In the genomic region with DNA sequence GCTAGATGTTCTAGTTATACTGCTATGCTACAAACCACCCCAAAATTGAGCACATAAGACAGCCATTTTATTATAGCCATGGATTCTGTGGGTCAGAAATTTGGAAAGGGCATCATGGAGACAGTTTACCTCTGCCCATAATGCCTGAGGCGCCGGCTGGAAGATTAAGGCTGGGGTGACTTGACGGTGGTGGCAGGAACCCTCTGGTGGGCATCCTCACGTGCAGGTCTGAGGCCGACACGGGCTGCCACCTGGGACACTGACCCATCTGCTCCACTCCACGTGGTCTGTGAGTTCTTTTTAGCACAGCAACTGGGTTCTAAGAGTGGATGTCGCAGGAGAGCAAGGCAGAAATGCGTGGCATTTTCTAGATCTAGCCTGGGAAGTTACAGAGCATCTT, we compare ENCODE assay signal across 25 cellular contexts. TPM values are rescaled to one million over a fixed set of nuclear protein-coding genes. Genes with fewer than 3 reads are reported as not detected.
DNase-seq lines count a peak whose midpoint lies in the region; ATAC-seq and TF ChIP-seq lines count a peak whose summit lies in the region.
"Had no signal": no experiment of that assay in that cellular context is flagged by ENCODE, and none has a peak within 500 bp of the region (broad histone marks: within the 10 kb centered on the region; RNA-seq: fewer than 3 reads in every experiment).

No MANE protein-coding gene starts in this region.

- H3K4me3 ChIP-seq in hepatocyte, result no peak overlapping the region
- H3K4me3 ChIP-seq: GM23248, PC-9, SJCRH30 had no signal

- peaks cover 4% of the 10 kb centered on the region for H3K27me3 Mint-ChIP-seq in activated CD4-positive, alpha-beta T cell treated with anti-CD3 and anti-CD28 coated beads, Interleukin-2, amount 10 ng/mL, durations not matched to agents 24 days and 14 days
- H3K27me3 Mint-ChIP-seq in activated CD4-positive, alpha-beta memory T cell treated with anti-CD3 and anti-CD28 coated beads for 36 hours, result peaks cover 3% of the 10 kb centered on the region
- H3K27me3 Mint-ChIP-seq in type B pancreatic cell, result peaks cover 20% of the 10 kb centered on the region

- no peak overlapping the region for H3K27ac Mint-ChIP-seq in activated CD4-positive, alpha-beta T cell treated with anti-CD3 and anti-CD28 coated beads, Interleukin-2, amount 10 ng/mL, durations not matched to agents 24 days and 14 days
- no peak overlapping the region for H3K27ac Mint-ChIP-seq in activated CD4-positive, alpha-beta memory T cell treated with anti-CD3 and anti-CD28 coated beads for 36 hours
- no peak overlapping the region for H3K27ac Mint-ChIP-seq in type B pancreatic cell
- H3K27ac Mint-ChIP-seq: CD8-positive, alpha-beta memory T cell had no signal

- 82% methylated on average over 9 of the region's 9 CpGs for WGBS in hepatocyte (ENCODE audit: low lambda C conversion rate, missing lambda C conversion rate)

- POLR2A ChIA-PET in activated CD4-positive, alpha-beta memory T cell treated with anti-CD3 and anti-CD28 coated beads for 36 hours (lab: Charles Lee), result interaction anchor here (2.2 kb wide), 1 partner anchor 170 kb away, joined by 6 read pairs; no protein-coding TSS in a partner anchor

- no peaks in the 10 kb centered on the region for H3K79me2 ChIP-seq in hepatocyte

- no peaks in the 10 kb centered on the region for H4K20me1 ChIP-seq in hepatocyte (ENCODE audit: insufficient read depth, poor library complexity, severe bottlenecking)

- peak; percentile 43 for DNase-seq in activated CD4-positive, alpha-beta T cell treated with anti-CD3 and anti-CD28 coated beads, Interleukin-2, amount 10 ng/mL, durations not matched to agents 24 days and 14 days
- no peak for DNase-seq in activated CD4-positive, alpha-beta T cell treated with anti-CD3 and anti-CD28 coated beads for 4 hours
- peak; percentile 4 for DNase-seq in activated CD4-positive, alpha-beta memory T cell treated with anti-CD3 and anti-CD28 coated beads for 36 hours
- DNase-seq in hepatocyte (ENCODE audit: low spot score) (no peak), type B pancreatic cell (ENCODE audit: extremely low spot score, unreplicated experiment) (peak; percentile 57), DMS 273 treated with DMSO at 0.1 percent for 48 hours (lab: John Stamatoyannopoulos, UW) (no peak)
- DNase-seq: BE2C; CD8-positive, alpha-beta memory T cell; DMS79 treated with DMSO at 0.1 percent for 48 hours; GF-D8; GM23248; H7; NCI-H2029; NCI-H446; NCI-H524 treated with DMSO at 0.1 percent for 48 hours; NCI-H82; PC-9; SJCRH30 had no signal

- H3K4me1 ChIP-seq in hepatocyte (ENCODE audit: insufficient read depth), result peaks cover 24% of the 10 kb centered on the region
- H3K4me1 ChIP-seq: BE2C, SJCRH30 had no signal

- CTCF ChIA-PET in activated CD4-positive, alpha-beta memory T cell treated with anti-CD3 and anti-CD28 coated beads for 36 hours (lab: Charles Lee), result interaction anchor here (1.0 to 22.0 kb wide), 6 partner anchors 9 to 227 kb away, joined by 3 to 1143 read pairs (median 10); no protein-coding TSS in a partner anchor

- no peaks in the 10 kb centered on the region for H3K9me3 Mint-ChIP-seq in activated CD4-positive, alpha-beta T cell treated with anti-CD3 and anti-CD28 coated beads, Interleukin-2, amount 10 ng/mL, durations not matched to agents 24 days and 14 days
- no peaks in the 10 kb centered on the region for H3K9me3 Mint-ChIP-seq in activated CD4-positive, alpha-beta memory T cell treated with anti-CD3 and anti-CD28 coated beads for 36 hours
- no peaks in the 10 kb centered on the region for H3K9me3 Mint-ChIP-seq in type B pancreatic cell
- H3K9me3 Mint-ChIP-seq: CD14-positive monocyte; CD8-positive, alpha-beta memory T cell; IgD-negative memory B cell had no signal

- H3K27me3 ChIP-seq in hepatocyte, result no peaks in the 10 kb centered on the region
- H3K27me3 ChIP-seq: BE2C had no signal

- TF ChIP-seq CTCF in hepatocyte (IDR thresholded peaks at IDR 0.05; ENCODE audit: poor library complexity), result no peak
- no peak for TF ChIP-seq CTCF in type B pancreatic cell (conservative IDR thresholded peaks at IDR 0.05)

- peaks cover 12% of the 10 kb centered on the region for H3K4me1 Mint-ChIP-seq in activated CD4-positive, alpha-beta T cell treated with anti-CD3 and anti-CD28 coated beads, Interleukin-2, amount 10 ng/mL, durations not matched to agents 24 days and 14 days
- peaks cover 12% of the 10 kb centered on the region for H3K4me1 Mint-ChIP-seq in activated CD4-positive, alpha-beta memory T cell treated with anti-CD3 and anti-CD28 coated beads for 36 hours (ENCODE audit: low read depth)
- no peaks in the 10 kb centered on the region for H3K4me1 Mint-ChIP-seq in type B pancreatic cell (ENCODE audit: unreplicated experiment)

- no peaks in the 10 kb centered on the region for H3K36me3 ChIP-seq in hepatocyte (replicated peaks; ENCODE audit: insufficient read depth, low read depth)
- H3K36me3 ChIP-seq: BE2C, SJCRH30 had no signal

- H2AFZ ChIP-seq in hepatocyte, result no peak overlapping the region
- H2AFZ ChIP-seq: GM23248, PC-9 had no signal

- ATAC-seq in HG02610 (IDR thresholded peaks at IDR 0.05; ENCODE audit: unreplicated experiment) (no peak), HG02884 (IDR thresholded peaks at IDR 0.05; ENCODE audit: unreplicated experiment) (no peak)
- ATAC-seq: Right ventricle myocardium inferior had no signal

- no peaks in the 10 kb centered on the region for H3K36me3 Mint-ChIP-seq in activated CD4-positive, alpha-beta T cell treated with anti-CD3 and anti-CD28 coated beads, Interleukin-2, amount 10 ng/mL, durations not matched to agents 24 days and 14 days (ENCODE audit: low read depth)
- no peaks in the 10 kb centered on the region for H3K36me3 Mint-ChIP-seq in activated CD4-positive, alpha-beta memory T cell treated with anti-CD3 and anti-CD28 coated beads for 36 hours
- no peaks in the 10 kb centered on the region for H3K36me3 Mint-ChIP-seq in type B pancreatic cell
- H3K36me3 Mint-ChIP-seq: CD14-positive monocyte; CD8-positive, alpha-beta memory T cell; IgD-negative memory B cell had no signal

- no peaks in the 10 kb centered on the region for H3K9me2 ChIP-seq in hepatocyte (replicated peaks; ENCODE audit: insufficient read depth)

- H3K9me3 ChIP-seq in hepatocyte (ENCODE audit: low read depth), result no peaks in the 10 kb centered on the region
- H3K9me3 ChIP-seq: BE2C, SJCRH30 had no signal

- no peak overlapping the region for H3K4me3 Mint-ChIP-seq in activated CD4-positive, alpha-beta T cell treated with anti-CD3 and anti-CD28 coated beads, Interleukin-2, amount 10 ng/mL, durations not matched to agents 24 days and 14 days
- H3K4me3 Mint-ChIP-seq in activated CD4-positive, alpha-beta memory T cell treated with anti-CD3 and anti-CD28 coated beads for 36 hours, result no peak overlapping the region
- no peak overlapping the region for H3K4me3 Mint-ChIP-seq in type B pancreatic cell
- H3K4me3 Mint-ChIP-seq: CD14-positive monocyte; CD8-positive, alpha-beta memory T cell had no signal

- H3K4me2 ChIP-seq in hepatocyte, result no peak overlapping the region
- H3K4me2 ChIP-seq: KMS-11, PC-9 had no signal

- intact Hi-C loops in activated CD4-positive, alpha-beta T cell treated with anti-CD3 and anti-CD28 coated beads, Interleukin-2, amount 10 ng/mL, durations not matched to agents 24 days and 14 days (cut with micrococcal nuclease), result no loop called here
- intact Hi-C loops in activated CD4-positive, alpha-beta memory T cell treated with anti-CD3 and anti-CD28 coated beads for 36 hours (cut with micrococcal nuclease), result loop anchor here (10.0 kb wide), 1 partner anchor 552 kb away; no protein-coding TSS in a partner anchor

- peak overlapping the region; percentile 48 for H3K27ac ChIP-seq in hepatocyte
- H3K27ac ChIP-seq: 22Rv1, GM23248, KMS-11, PC-9, SJCRH30 had no signal

RNA-seq across cellular contexts. Expression of a gene that starts 40.0 kb away (rescaled TPM):
- total RNA-seq in activated CD4-positive, alpha-beta T cell treated with anti-CD3 and anti-CD28 coated beads, Interleukin-2, amount 10 ng/mL, durations not matched to agents 24 days and 14 days, result 1.4 and 1.9 TPM in 2 replicates
- 1 to 10 TPM; 1.1 to 1.2 TPM for total RNA-seq in activated CD4-positive, alpha-beta memory T cell treated with anti-CD3 and anti-CD28 coated beads for 36 hours
- total RNA-seq in hepatocyte (15.0 and 25.0 TPM in 2 replicates), type B pancreatic cell (ENCODE audit: low replicate concordance) (13.6 and 24.0 TPM in 2 replicates)
- polyA plus RNA-seq in hepatocyte, result 8.8 and 11.2 TPM in 2 replicates

Comparison
In these comparisons a context has a peak if more than half of its experiments do, and no peak if none do; other contexts are left out.
1. DNase-seq: peak in activated CD4-positive, alpha-beta T cell treated with anti-CD3 and anti-CD28 coated beads, Interleukin-2, amount 10 ng/mL, durations not matched to agents 24 days and 14 days (single experiment), activated CD4-positive, alpha-beta memory T cell treated with anti-CD3 and anti-CD28 coated beads for 36 hours (single experiment) and type B pancreatic cell (single experiment); none in activated CD4-positive, alpha-beta T cell treated with anti-CD3 and anti-CD28 coated beads for 4 hours (0 of 2), hepatocyte (single experiment) and DMS 273 treated with DMSO at 0.1 percent for 48 hours (single experiment).